ENCODE assay signal across 2 cellular contexts in genomic region chr16:19886061-19886792, GRCh38.
TF ChIP-seq lines count a peak whose summit lies in the region.

No MANE protein-coding gene starts in this region.

TF ChIP-seq in HCT116, 20 proteins besides CTCF, POLR2A, EP300 and RAD21 (continued from another document):
- peak; percentile 97 for TF ChIP-seq MAX (IDR thresholded peaks at IDR 0.05)

TF ChIP-seq in WTC11, 78 proteins besides CTCF, POLR2A, EP300 and RAD21 (continued from another document and continues in another):
- TF ChIP-seq PRDM15 (CRISPR knock-in tag; IDR thresholded peaks at IDR 0.05) (no peak), CDX4 (CRISPR knock-in tag; IDR thresholded peaks at IDR 0.05; ENCODE audit: borderline replicate concordance) (no peak), HMGXB4 (CRISPR knock-in tag; IDR thresholded peaks at IDR 0.05) (no peak), ELF4 (CRISPR knock-in tag; IDR thresholded peaks at IDR 0.05; ENCODE audit: low read depth) (no peak), MYBL2 (CRISPR knock-in tag; IDR thresholded peaks at IDR 0.05) (no peak), E2F5 (CRISPR knock-in tag; IDR thresholded peaks at IDR 0.05) (peak; percentile 77; the same call in 1 of the 2 replicates), ZNF232 (CRISPR knock-in tag; IDR thresholded peaks at IDR 0.05) (0 out of 2 replicates have a peak, but pooled peaks have one; percentile 31), TEAD4 (CRISPR knock-in tag; IDR thresholded peaks at IDR 0.05) (no peak), RORB (CRISPR knock-in tag; IDR thresholded peaks at IDR 0.05) (no peak), CBFB (CRISPR knock-in tag; IDR thresholded peaks at IDR 0.05; ENCODE audit: low read depth) (no peak), FOXK1 (CRISPR knock-in tag; IDR thresholded peaks at IDR 0.05) (peak; percentile 67; the same call in 1 of the 2 replicates), MXD4 (CRISPR knock-in tag; IDR thresholded peaks at IDR 0.05; ENCODE audit: borderline replicate concordance) (no peak), AFF4 (CRISPR knock-in tag; IDR thresholded peaks at IDR 0.05; ENCODE audit: borderline replicate concordance) (no peak), NR1H2 (CRISPR knock-in tag; IDR thresholded peaks at IDR 0.05) (no peak), ZNF396 (CRISPR knock-in tag; IDR thresholded peaks at IDR 0.05; ENCODE audit: borderline replicate concordance) (no peak), TP53 (CRISPR knock-in tag; IDR thresholded peaks at IDR 0.05) (no peak), AR (CRISPR knock-in tag; IDR thresholded peaks at IDR 0.05) (no peak), SP1 (CRISPR knock-in tag; conservative IDR thresholded peaks at IDR 0.05) (no peak; the same call in 1 of the 2 replicates), ZBTB43 (CRISPR knock-in tag; IDR thresholded peaks at IDR 0.05) (no peak), OVOL2 (CRISPR knock-in tag; IDR thresholded peaks at IDR 0.05; ENCODE audit: borderline replicate concordance) (no peak), ATF6 (CRISPR knock-in tag; IDR thresholded peaks at IDR 0.05) (no peak), CREM (CRISPR knock-in tag; IDR thresholded peaks at IDR 0.05) (no peak), ERG (CRISPR knock-in tag; IDR thresholded peaks at IDR 0.05) (no peak), EMX1 (CRISPR knock-in tag; IDR thresholded peaks at IDR 0.05) (no peak), TEAD1 (CRISPR knock-in tag; IDR thresholded peaks at IDR 0.05) (no peak), ZNF219 (CRISPR knock-in tag; IDR thresholded peaks at IDR 0.05; ENCODE audit: borderline replicate concordance) (no peak), E2F4 (CRISPR knock-in tag; IDR thresholded peaks at IDR 0.05; ENCODE audit: borderline replicate concordance, low read depth) (no peak), ZNF416 (CRISPR knock-in tag; IDR thresholded peaks at IDR 0.05) (no peak), ZNF138 (CRISPR knock-in tag; conservative IDR thresholded peaks at IDR 0.05) (0 out of 2 replicates have a peak, but pooled peaks have one; percentile 11), MLX (CRISPR knock-in tag; IDR thresholded peaks at IDR 0.05) (no peak), ZSCAN18 (CRISPR knock-in tag; IDR thresholded peaks at IDR 0.05) (no peak), MAX (CRISPR knock-in tag; IDR thresholded peaks at IDR 0.05) (peak; percentile 71; the same call in 1 of the 2 replicates)
